ENCODE assay signal across 18 cellular contexts in the genomic region with DNA sequence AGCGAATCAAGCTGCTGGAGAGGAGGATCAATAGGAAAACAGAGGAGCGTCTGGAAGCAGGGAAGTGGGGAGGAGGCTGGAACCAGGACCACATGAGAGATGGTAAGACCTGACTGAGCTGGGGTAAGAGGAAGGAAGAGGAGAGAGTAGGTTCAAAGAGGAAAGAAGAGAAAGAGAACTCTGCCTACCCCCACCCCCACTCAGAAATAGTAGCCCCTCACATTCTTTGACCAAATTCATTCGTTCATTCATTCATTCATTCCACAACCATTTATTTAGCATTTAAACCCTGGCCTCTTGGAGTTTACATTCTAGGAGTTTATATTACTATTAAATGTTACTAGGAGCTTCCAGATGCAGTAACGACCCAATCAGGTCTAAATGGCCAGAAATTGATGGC. TPM values are rescaled to one million over a fixed set of nuclear protein-coding genes. Genes with fewer than 3 reads are reported as not detected.
DNase-seq lines count a peak whose midpoint lies in the region; ATAC-seq, FAIRE-seq and TF ChIP-seq lines count a peak whose summit lies in the region.
"Had no signal": no experiment of that assay in that cellular context is flagged by ENCODE, and none has a peak within 500 bp of the region (broad histone marks: within the 10 kb centered on the region; RNA-seq: fewer than 3 reads in every experiment).

No MANE protein-coding gene starts in this region.

- peaks cover 3 to 10% (median 6%) of the 10 kb centered on the region in 7 donors for H3K9me3 Mint-ChIP-seq in CD14-positive monocyte

- peaks cover 94% of the 10 kb centered on the region for H3K4me1 Mint-ChIP-seq in CD14-positive monocyte

- no peaks in the 10 kb centered on the region for H3K9me2 ChIP-seq in GM23248 (ENCODE audit: insufficient read depth)

- no peak for TF ChIP-seq RAD21 in K562 (CRISPR knock-in tag; conservative IDR thresholded peaks at IDR 0.05 in 1 of 2, IDR thresholded peaks at IDR 0.05 in 1 of 2)

- no peak for FAIRE-seq in K562 (lab: Jason Lieb, UNC)

- no peak for TF ChIP-seq EP300 in K562 (IDR thresholded peaks at IDR 0.05; ENCODE audit: low read length)

- no TSS peak for BruUV-seq in K562 (replicated peaks; lab: Mats Ljungman, UMichigan)

- H3F3A ChIP-seq in GM23248 (ENCODE audit: insufficient read depth), result peaks cover 12% of the 10 kb centered on the region; the same call in 1 of the 2 replicates

- H3K4me3 ChIP-seq in BLaER1 (no peak overlapping the region), OCI-LY3 (ENCODE audit: low read length) (peak overlapping the region; percentile 34), K562 (no peak overlapping the region), GM23248 (no peak overlapping the region)
- H3K4me3 ChIP-seq: Peyer's patch had no signal

- peaks cover 6% of the 10 kb centered on the region for H3K79me2 ChIP-seq in OCI-LY3 (ENCODE audit: low read length)
- no peaks in the 10 kb centered on the region for H3K79me2 ChIP-seq in K562 (ENCODE audit: control insufficient read depth, insufficient read depth, low read length)
- no peaks in the 10 kb centered on the region for H3K79me2 ChIP-seq in GM23248 (ENCODE audit: insufficient read depth)

- intact Hi-C loops in CD14-positive monocyte (cut with micrococcal nuclease), result loop anchor here (5.0 to 10.0 kb wide), 2 partner anchors 36 to 211 kb away; no protein-coding TSS in a partner anchor
- intact Hi-C loops in K562 (cut with micrococcal nuclease), result loop anchor here (10.0 kb wide), 1 partner anchor 211 kb away; no protein-coding TSS in a partner anchor

- no peak overlapping the region for H3K9ac ChIP-seq in BLaER1
- H3K9ac ChIP-seq in OCI-LY3 (ENCODE audit: low read length), result peak overlapping the region; percentile 86
- H3K9ac ChIP-seq in K562 (ENCODE audit: insufficient read depth in 1 of 2, low read depth in 2 of 2, low read length in 2 of 2), result no peak overlapping the region
- no peak overlapping the region for H3K9ac ChIP-seq in GM23248

- POLR2A ChIA-PET in K562 (lab: Yijun Ruan, JAX), result interaction anchor here (1.0 kb wide), 1 partner anchor 23 kb away, joined by 3 read pairs; no protein-coding TSS in a partner anchor

- ATAC-seq in K562, result no peak
- ATAC-seq in GM21576 (IDR thresholded peaks at IDR 0.05; ENCODE audit: unreplicated experiment), result no peak

- H4K20me1 ChIP-seq in BLaER1 (no peaks in the 10 kb centered on the region), OCI-LY3 (ENCODE audit: insufficient read depth, low read length) (no peaks in the 10 kb centered on the region), K562 (replicated peaks; ENCODE audit: control insufficient read depth, insufficient read depth, low read length) (no peaks in the 10 kb centered on the region), GM23248 (ENCODE audit: insufficient read depth) (no peaks in the 10 kb centered on the region)

- no peaks in the 10 kb centered on the region for H3K36me3 ChIP-seq in BLaER1
- H3K36me3 ChIP-seq in OCI-LY3 (replicated peaks; ENCODE audit: low read depth, low read length), result peaks cover 16% of the 10 kb centered on the region
- no peaks in the 10 kb centered on the region for H3K36me3 ChIP-seq in K562 (ENCODE audit: control insufficient read depth, insufficient read depth, low read length)
- H3K36me3 ChIP-seq in GM23248 (ENCODE audit: low read depth), result no peaks in the 10 kb centered on the region
- H3K36me3 ChIP-seq: Peyer's patch had no signal

- peaks cover 0 to 3% of the 10 kb centered on the region in 2 donors for H3K36me3 Mint-ChIP-seq in CD14-positive monocyte
- H3K36me3 Mint-ChIP-seq: CD4-positive, CD25-positive, alpha-beta regulatory T cell had no signal

- peaks cover 0 to 2% (median 2%) of the 10 kb centered on the region in 3 donors for H3K27me3 Mint-ChIP-seq in CD14-positive monocyte (ENCODE audit: low read depth in 3 of 3)

- CTCF ChIA-PET in K562 (lab: Yijun Ruan, JAX; ENCODE audit: low intra/inter-chr PET ratio), result no interaction called here

- TF ChIP-seq POLR2A in K562 (conservative IDR thresholded peaks at IDR 0.05), result no peak

- 12% methylated on average over 4 of the region's 4 CpGs for WGBS in K562 (ENCODE audit: insufficient coverage, low coverage, missing lambda C conversion rate)
- WGBS in GM23248 (ENCODE audit: low coverage in 1 of 2, low lambda C conversion rate in 2 of 2, missing lambda C conversion rate in 2 of 2), 2 experiments, result 16 to 26% methylated on average over 4 of the region's 4 CpGs

- H3K9me1 ChIP-seq in K562 (ENCODE audit: control insufficient read depth, insufficient read depth, low read length), result no peaks in the 10 kb centered on the region

- H3K4me1 ChIP-seq in BLaER1 (peaks cover 77% of the 10 kb centered on the region), OCI-LY3 (ENCODE audit: low read length) (peaks cover 95% of the 10 kb centered on the region), K562 (replicated peaks in 1 of 2; ENCODE audit: control insufficient read depth in 2 of 2, insufficient read depth in 2 of 2, low read length in 2 of 2) (peaks cover 6 to 11% of the 10 kb centered on the region in 2 experiments; a peak in 4 of 5 replicates), GM23248 (ENCODE audit: insufficient read depth) (peaks cover 7% of the 10 kb centered on the region; the same call in 1 of the 2 replicates)

- H3K27ac ChIP-seq in BLaER1, result peak overlapping the region; percentile 45; the same call in 1 of the 2 replicates
- peak overlapping the region; percentile 94 for H3K27ac ChIP-seq in OCI-LY3 (ENCODE audit: low read length)
- no peak overlapping the region for H3K27ac ChIP-seq in K562 (ENCODE audit: extremely low read depth, low read depth, low read length)
- H3K27ac ChIP-seq in GM23248, result no peak overlapping the region
- H3K27ac ChIP-seq: Peyer's patch had no signal

- H3K9me3 ChIP-seq in BLaER1 (no peaks in the 10 kb centered on the region), OCI-LY3 (ENCODE audit: insufficient read depth, low read length) (peaks cover 16% of the 10 kb centered on the region; the same call in 1 of the 2 replicates), K562 (replicated peaks; ENCODE audit: control insufficient read depth, insufficient read depth, low read depth, low read length) (no peaks in the 10 kb centered on the region; the same call in 1 of the 2 replicates), GM23248 (ENCODE audit: low read depth) (no peaks in the 10 kb centered on the region)
- H3K9me3 ChIP-seq: Peyer's patch had no signal

- H3K4me2 ChIP-seq in BLaER1, result peak overlapping the region; percentile 49
- peak overlapping the region; percentile 84 for H3K4me2 ChIP-seq in OCI-LY3 (ENCODE audit: low read length)
- H3K4me2 ChIP-seq in K562 (ENCODE audit: insufficient read depth, low read length), result no peak overlapping the region
- H3K4me2 ChIP-seq in GM23248 (ENCODE audit: unreplicated experiment), result no peak overlapping the region

- in situ Hi-C loops in K562 (cut with MboI) (no loop called here), GM23248 (cut with MboI) (no loop called here)

- H3K27me3 ChIP-seq in BLaER1 (no peaks in the 10 kb centered on the region), OCI-LY3 (ENCODE audit: low read depth, low read length) (no peaks in the 10 kb centered on the region), K562 (ENCODE audit: control insufficient read depth in 2 of 2, insufficient read depth in 2 of 2, low read length in 2 of 2) (peaks cover 6 to 20% of the 10 kb centered on the region in 2 experiments; a peak in 4 of 5 replicates), GM23248 (replicated peaks; ENCODE audit: insufficient read depth) (peaks cover 62% of the 10 kb centered on the region)
- H3K27me3 ChIP-seq: Peyer's patch had no signal

- peak overlapping the region in 1 of 2 donors; percentile 67 for H3K4me3 Mint-ChIP-seq in CD14-positive monocyte
- H3K4me3 Mint-ChIP-seq: CD4-positive, CD25-positive, alpha-beta regulatory T cell had no signal

- peak overlapping the region; percentile 92 to 100 (median 98) for H3K27ac Mint-ChIP-seq in CD14-positive monocyte
- H3K27ac Mint-ChIP-seq: CD4-positive, CD25-positive, alpha-beta regulatory T cell had no signal

- no peak for TF ChIP-seq CTCF in CD14-positive monocyte (IDR thresholded peaks at IDR 0.05)
- no peak for TF ChIP-seq CTCF in OCI-LY3 (IDR thresholded peaks at IDR 0.05; ENCODE audit: low read depth, low read length)
- no peak for TF ChIP-seq CTCF in K562 (IDR thresholded peaks at IDR 0.05 in 2 of 3, conservative IDR thresholded peaks at IDR 0.05 in 1 of 3; ENCODE audit: insufficient read depth in 2 of 3, low read depth in 1 of 3, low read length in 3 of 3)

- DNase-seq in CD14-positive monocyte (ENCODE audit: low spot score), result no peak
- DNase-seq in K562 (ENCODE audit: extremely low read depth in 1 of 4, low spot score in 3 of 4), result no peak
- no peak for DNase-seq in GM23248
- no peak for DNase-seq in COLO668 (lab: John Stamatoyannopoulos, UW; ENCODE audit: unreplicated experiment)
- DNase-seq: CD4-positive, CD25-positive, alpha-beta regulatory T cell; Kasumi-1; MM.1S; NCI-H1105 treated with DMSO at 0.1 percent for 48 hours; NCI-H1694 treated with DMSO at 0.1 percent for 48 hours; NCI-H510A; NCI-H748 treated with DMSO at 0.1 percent for 48 hours; Peyer's patch had no signal

- H2AFZ ChIP-seq in OCI-LY3 (ENCODE audit: low read depth, low read length) (no peak overlapping the region), K562 (ENCODE audit: low read depth, low read length) (no peak overlapping the region), GM23248 (no peak overlapping the region)

RNA-seq across cellular contexts. Expression of gene HCK, which starts 15.8 kb away (rescaled TPM):
- polyA plus RNA-seq in CD14-positive monocyte (100 to 1,000 TPM; 526 to 688 TPM), K562 (2011; rRNA removed) (0.04 TPM in 1 of 2 replicates, not detected in the other), K562 (2014; fragmentation: Illumina TruSeq; extraction: Trizol) (not detected in 2 replicates), K562 (2014; fragmentation: Nextera tagmentation; extraction: Ambion mirVana) (not detected), K562 (2014; rRNA removed) (0.09 TPM in 1 of 2 replicates, not detected in the other), GM23248 (2016; fragmentation: Nextera tagmentation; extraction: Ambion mirVana) (not detected in 2 replicates)
- not detected in 2 replicates for total RNA-seq in K562 (2011; cell fraction: chromatin; rRNA removed; ENCODE audit: low replicate concordance)
- total RNA-seq in K562 (2011; cell fraction: nucleolus; rRNA removed), result not detected in 2 replicates
- total RNA-seq in K562 (2011; cell fraction: nucleoplasm; rRNA removed), result not detected in 2 replicates
- total RNA-seq in K562 (2014; rRNA removed) (0.27 TPM in 1 of 2 replicates, not detected in the other), K562 (2014; rRNA removed; fragmentation: Illumina TruSeq; extraction: Trizol) (not detected in 2 replicates), K562 (2015; rRNA removed; fragmentation: Illumina TruSeq; extraction: Trizol) (0.38 and 0.51 TPM in 2 replicates), K562 (2021) (not detected in 2 replicates)
- polyA plus RNA-seq in K562 (2011; cell fraction: cytosol; rRNA removed), result 0.01 and 0.07 TPM in 2 replicates
- polyA plus RNA-seq in K562 (2011; cell fraction: nucleus; rRNA removed), result not detected in 2 replicates
- polyA plus RNA-seq in K562 (2012), result 0.13 and 0.50 TPM in 2 replicates
- 0.18 TPM in 1 of 2 replicates, not detected in the other for polyA minus RNA-seq in K562 (2011; rRNA and poly(A)+ RNA removed)
- not detected in 2 replicates for polyA minus RNA-seq in K562 (2011; cell fraction: cytosol; rRNA and poly(A)+ RNA removed)
- not detected in 2 replicates for polyA minus RNA-seq in K562 (2011; cell fraction: nucleus; rRNA and poly(A)+ RNA removed)
- total RNA-seq in GM23248 (2014; rRNA removed; shearing (Covaris generic)), result not detected in 2 replicates
- total RNA-seq: CD4-positive, CD25-positive, alpha-beta regulatory T cell; H4; HT-29; T-helper 2 cell treated with Interferon-gamma antibody and Interleukin-4, amounts not matched to agents 100 ng/mL and 5 ng/mL, for 36 hours had no signal

RNA-seq across cellular contexts. Expression of gene CCM2L, which starts 26.0 kb away (rescaled TPM):
- polyA plus RNA-seq in CD14-positive monocyte (not detected), K562 (2011; rRNA removed) (0.04 TPM in 1 of 2 replicates, not detected in the other), K562 (2014; fragmentation: Illumina TruSeq; extraction: Trizol) (not detected in 2 replicates), K562 (2014; fragmentation: Nextera tagmentation; extraction: Ambion mirVana) (not detected), K562 (2014; rRNA removed) (not detected in 2 replicates), GM23248 (2016; fragmentation: Nextera tagmentation; extraction: Ambion mirVana) (not detected in 2 replicates)
- not detected in 2 replicates for total RNA-seq in K562 (2011; cell fraction: chromatin; rRNA removed; ENCODE audit: low replicate concordance)
- not detected in 2 replicates for total RNA-seq in K562 (2011; cell fraction: nucleolus; rRNA removed)
- not detected in 2 replicates for total RNA-seq in K562 (2011; cell fraction: nucleoplasm; rRNA removed)
- total RNA-seq in K562 (2014; rRNA removed) (not detected in 2 replicates), K562 (2014; rRNA removed; fragmentation: Illumina TruSeq; extraction: Trizol) (not detected in 2 replicates), K562 (2015; rRNA removed; fragmentation: Illumina TruSeq; extraction: Trizol) (not detected in 2 replicates), K562 (2021) (not detected in 2 replicates)
- polyA plus RNA-seq in K562 (2011; cell fraction: cytosol; rRNA removed), result not detected in 2 replicates
- not detected in 2 replicates for polyA plus RNA-seq in K562 (2011; cell fraction: nucleus; rRNA removed)
- polyA plus RNA-seq in K562 (2012), result 0.30 TPM in 1 of 2 replicates, not detected in the other
- polyA minus RNA-seq in K562 (2011; rRNA and poly(A)+ RNA removed), result not detected in 2 replicates
- not detected in 2 replicates for polyA minus RNA-seq in K562 (2011; cell fraction: cytosol; rRNA and poly(A)+ RNA removed)
- not detected in 2 replicates for polyA minus RNA-seq in K562 (2011; cell fraction: nucleus; rRNA and poly(A)+ RNA removed)
- total RNA-seq in GM23248 (2014; rRNA removed; shearing (Covaris generic)), result not detected in 2 replicates
- total RNA-seq: CD4-positive, CD25-positive, alpha-beta regulatory T cell; T-helper 2 cell treated with Interferon-gamma antibody and Interleukin-4, amounts not matched to agents 100 ng/mL and 5 ng/mL, for 36 hours had no signal
- polyA plus RNA-seq: CD4-positive, CD25-positive, alpha-beta regulatory T cell had no signal

Comparison
In these comparisons a context has a peak if more than half of its experiments do, and no peak if none do; other contexts are left out.
1. H3K27ac ChIP-seq: peak in BLaER1 (single experiment) and OCI-LY3 (single experiment); none in K562 (single experiment) and GM23248 (single experiment).
2. H3K4me2 ChIP-seq: peak in BLaER1 (single experiment) and OCI-LY3 (single experiment); none in K562 (single experiment) and GM23248 (single experiment).
3. RNA of gene HCK, which starts 15.8 kb away (polyA plus RNA-seq): 526 to 688 TPM in CD14-positive monocyte; 0.01 to 0.50 TPM in K562 and not detected in GM23248; every median in the first group is over 100 times any median in the second.